Comparison of ENCODE assay signal across 1 cellular context in genomic region chr12:121226399-121226798, GRCh38.
TF ChIP-seq lines count a peak whose summit lies in the region.

No MANE protein-coding gene starts in this region.

TF ChIP-seq in liver, 16 proteins besides CTCF, POLR2A, EP300 and RAD21 (continued from another document):
- no peak for TF ChIP-seq NR2F2 (IDR thresholded peaks at IDR 0.05)
